In genomic region chr3:107643038-107643883, GRCh38 we compare ENCODE assay signal across 9 cellular contexts.
DNase-seq lines count a peak whose midpoint lies in the region; ATAC-seq and TF ChIP-seq lines count a peak whose summit lies in the region.
"Had no signal": no experiment of that assay in that cellular context is flagged by ENCODE, and none has a peak within 500 bp of the region (broad histone marks: within the 10 kb centered on the region; RNA-seq: fewer than 3 reads in every experiment).

No MANE protein-coding gene starts in this region.

- intact Hi-C loops in esophagus squamous epithelium (cut with DNase I) = no loop called here

- no peak overlapping the region for H3K4me2 ChIP-seq in SU-DHL-6 (ENCODE audit: low read depth, low read length, poor library complexity, severe bottlenecking)

- TF ChIP-seq CTCF in GM12864 (IDR thresholded peaks at IDR 0.05; ENCODE audit: low read depth, low read length, missing control alignments) = peak; percentile 29
- TF ChIP-seq CTCF in SU-DHL-6 (IDR thresholded peaks at IDR 0.05; ENCODE audit: insufficient read depth, low read length, poor library complexity, severe bottlenecking) = peak; percentile 25
- TF ChIP-seq CTCF in esophagus squamous epithelium (IDR thresholded peaks at IDR 0.05) = no peak

- H3K4me3 ChIP-seq in GM12864 (ENCODE audit: low read depth, low read length) (no peak overlapping the region), SU-DHL-6 (ENCODE audit: insufficient read depth, low read length, poor library complexity, severe bottlenecking) (no peak overlapping the region), esophagus squamous epithelium (no peak overlapping the region)
- H3K4me3 ChIP-seq: SJCRH30 had no signal

- ATAC-seq in HG02852 (IDR thresholded peaks at IDR 0.05; ENCODE audit: unreplicated experiment) = peak; percentile 41

- 81 to 83% methylated on average over 6 of the region's 6 CpGs for WGBS in esophagus squamous epithelium, 2 donors

- H3K27ac ChIP-seq in SU-DHL-6 (ENCODE audit: low read depth, low read length) = no peak overlapping the region
- no peak overlapping the region for H3K27ac ChIP-seq in esophagus squamous epithelium
- H3K27ac ChIP-seq: SJCRH30 had no signal

- H3K79me2 ChIP-seq in SU-DHL-6 (ENCODE audit: insufficient read depth, low read length) = no peaks in the 10 kb centered on the region

- H4K20me1 ChIP-seq in SU-DHL-6 (ENCODE audit: low read depth, low read length) = no peaks in the 10 kb centered on the region

- H3K36me3 ChIP-seq in SU-DHL-6 (ENCODE audit: low read length) (no peaks in the 10 kb centered on the region), esophagus squamous epithelium (no peaks in the 10 kb centered on the region)
- H3K36me3 ChIP-seq: SJCRH30 had no signal

- H3K9ac ChIP-seq in SU-DHL-6 (ENCODE audit: low read length) = no peak overlapping the region

- DNase-seq in GM12864 (ENCODE audit: low read depth) (no peak), kidney tubule cell (ENCODE audit: low spot score) (peak; percentile 10), COLO829 (ENCODE audit: low spot score) (no peak), medulla oblongata (ENCODE audit: extremely low spot score) (no peak), esophagus squamous epithelium (lab: John Stamatoyannopoulos, UW) (no peak), activated gamma-delta T cell (lab: John Stamatoyannopoulos, UW) (no peak)
- DNase-seq: SJCRH30 had no signal

- no peak overlapping the region for H2AFZ ChIP-seq in SU-DHL-6 (ENCODE audit: low read depth, low read length, severe bottlenecking)

- no peaks in the 10 kb centered on the region for H3K9me2 ChIP-seq in SU-DHL-6 (replicated peaks; ENCODE audit: insufficient read depth, low read length)

- H3F3A ChIP-seq in SU-DHL-6 (ENCODE audit: insufficient read depth) = no peaks in the 10 kb centered on the region

- no peaks in the 10 kb centered on the region for H3K9me3 ChIP-seq in SU-DHL-6 (ENCODE audit: insufficient read depth, low read length)
- no peaks in the 10 kb centered on the region for H3K9me3 ChIP-seq in esophagus squamous epithelium
- H3K9me3 ChIP-seq: SJCRH30 had no signal

- H3K4me1 ChIP-seq in esophagus squamous epithelium = peaks cover 0 to 4% (median 0%) of the 10 kb centered on the region in 3 donors

- TF ChIP-seq POLR2A in esophagus squamous epithelium (IDR thresholded peaks at IDR 0.05) = no peak

- H3K27me3 ChIP-seq in SU-DHL-6 (ENCODE audit: low read length) = no peaks in the 10 kb centered on the region
- no peaks in the 10 kb centered on the region for H3K27me3 ChIP-seq in esophagus squamous epithelium
- H3K27me3 ChIP-seq: SJCRH30 had no signal

Comparison
In these comparisons a context has a peak if more than half of its experiments do, and no peak if none do; other contexts are left out.
1. CTCF ChIP-seq: peak in GM12864 (single experiment) and SU-DHL-6 (single experiment); none in esophagus squamous epithelium (0 of 6).